ENCODE assay signal across 11 cellular contexts in the genomic region with DNA sequence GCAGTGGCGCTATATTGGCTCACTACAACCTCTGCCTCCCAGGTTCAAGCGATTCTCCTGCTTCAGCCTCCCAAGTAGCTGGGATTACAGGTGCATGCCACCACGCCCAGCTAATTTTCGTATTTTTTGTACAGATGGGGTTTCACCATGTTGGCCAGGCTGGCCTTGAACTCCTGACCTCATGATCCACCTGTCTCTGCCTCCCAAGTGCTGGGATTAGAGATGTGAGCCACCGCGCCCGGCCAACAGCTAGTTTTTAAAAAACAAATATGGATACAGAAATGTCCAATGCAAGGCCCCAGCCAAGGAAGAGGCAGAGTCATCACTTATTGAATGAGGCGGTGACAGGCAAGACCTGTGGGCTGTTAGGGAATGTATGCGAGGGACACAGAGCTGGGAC. TPM values are rescaled to one million over a fixed set of nuclear protein-coding genes. Genes with fewer than 3 reads are reported as not detected.
"Had no signal": no experiment of that assay in that cellular context is flagged by ENCODE, and none has a peak within 500 bp of the region (broad histone marks: within the 10 kb centered on the region; RNA-seq: fewer than 3 reads in every experiment).

No MANE protein-coding gene starts in this region.

RNA-seq across cellular contexts. Expression of a gene that starts 17.3 kb away (rescaled TPM):
- total RNA-seq: esophagus mucosa had no signal

RNA-seq across cellular contexts. Expression of a gene that starts 30.8 kb away (rescaled TPM):
- total RNA-seq: cerebellum, dermis microvascular lymphatic vessel endothelial cell, esophagus mucosa, esophagus squamous epithelium, glomerular endothelial cell, kidney, left colon, lower leg skin, lung microvascular endothelial cell, mononuclear cell, mucosa of gallbladder had no signal
